Comparison of ENCODE assay signal across 19 cellular contexts in genomic region chr13:59120297-59120843, GRCh38.
"Had no signal": no experiment of that assay in that cellular context is flagged by ENCODE, and none has a peak within 500 bp of the region (broad histone marks: within the 10 kb centered on the region; RNA-seq: fewer than 3 reads in every experiment).

No MANE protein-coding gene starts in this region.

- H3K27me3 Mint-ChIP-seq: activated CD4-positive, alpha-beta T cell treated with anti-CD3 and anti-CD28 coated beads, Interleukin-2, amount 10 ng/mL, durations not matched to agents 24 days and 14 days; activated naive CD8-positive, alpha-beta T cell treated with anti-CD3 and anti-CD28 coated beads for 36 hours; naive B cell; stimulated activated memory B cell treated with anti-CD40 and anti-IgM and Interleukin-4, amounts not matched to agents 10 μg/mL and 1 μg/mL and 100 μg/mL, for 72 hours had no signal

- H3K36me3 ChIP-seq: brain microvascular endothelial cell, esophagus squamous epithelium, gastroesophageal sphincter, neural progenitor cell had no signal

- H3K9ac ChIP-seq: neural progenitor cell, parathyroid adenoma had no signal

- H3K9me3 ChIP-seq: esophagus squamous epithelium, gastroesophageal sphincter had no signal

- H3K4me1 Mint-ChIP-seq: activated CD4-positive, alpha-beta T cell treated with anti-CD3 and anti-CD28 coated beads, Interleukin-2, amount 10 ng/mL, durations not matched to agents 24 days and 14 days; activated naive CD8-positive, alpha-beta T cell treated with anti-CD3 and anti-CD28 coated beads for 36 hours; naive B cell; stimulated activated memory B cell treated with anti-CD40 and anti-IgM and Interleukin-4, amounts not matched to agents 10 μg/mL and 1 μg/mL and 100 μg/mL, for 72 hours had no signal

- DNase-seq: activated CD4-positive, alpha-beta T cell treated with anti-CD3 and anti-CD28 coated beads, Interleukin-2, amount 10 ng/mL, durations not matched to agents 24 days and 14 days; activated CD4-positive, CD25-positive, alpha-beta regulatory T cell; activated CD8-positive, alpha-beta memory T cell treated with anti-CD3 and anti-CD28 coated beads, Interleukin-2, amount 50 U/mL, for 48 hours; activated naive CD8-positive, alpha-beta T cell treated with anti-CD3 and anti-CD28 coated beads for 36 hours; activated T-cell treated with anti-CD3 and anti-CD28 coated beads, Interleukin-2, amount 50 U/mL, for 72 hours; brain microvascular endothelial cell; cortex of kidney; effector CD4-positive, alpha-beta T cell; esophagus squamous epithelium; left colon; naive B cell; retina; stimulated activated CD4-positive, alpha-beta T cell treated with anti-CD3 and anti-CD28 coated beads, Interleukin-2, amount 100 ng/mL, for 48 hours; T-helper 2 cell had no signal

- H3K4me1 ChIP-seq: esophagus squamous epithelium, neural progenitor cell, parathyroid adenoma had no signal

- H3K4me3 ChIP-seq: esophagus squamous epithelium, gastroesophageal sphincter, lung, neural progenitor cell had no signal

- H3K4me2 ChIP-seq: neural progenitor cell had no signal

- H3K4me3 Mint-ChIP-seq: activated CD4-positive, alpha-beta T cell treated with anti-CD3 and anti-CD28 coated beads, Interleukin-2, amount 10 ng/mL, durations not matched to agents 24 days and 14 days; activated naive CD8-positive, alpha-beta T cell treated with anti-CD3 and anti-CD28 coated beads for 36 hours; activated T-cell treated with anti-CD3 and anti-CD28 coated beads, Interleukin-2, amount 50 U/mL, for 72 hours; naive B cell; neural progenitor cell; stimulated activated memory B cell treated with anti-CD40 and anti-IgM and Interleukin-4, amounts not matched to agents 10 μg/mL and 1 μg/mL and 100 μg/mL, for 72 hours had no signal

- H2AFZ ChIP-seq: neural progenitor cell, parathyroid adenoma had no signal

- H3K27ac Mint-ChIP-seq: activated CD4-positive, alpha-beta T cell treated with anti-CD3 and anti-CD28 coated beads, Interleukin-2, amount 10 ng/mL, durations not matched to agents 24 days and 14 days; activated naive CD8-positive, alpha-beta T cell treated with anti-CD3 and anti-CD28 coated beads for 36 hours; activated T-cell treated with anti-CD3 and anti-CD28 coated beads, Interleukin-2, amount 50 U/mL, for 72 hours; naive B cell; neural progenitor cell; stimulated activated memory B cell treated with anti-CD40 and anti-IgM and Interleukin-4, amounts not matched to agents 10 μg/mL and 1 μg/mL and 100 μg/mL, for 72 hours had no signal

- H3K27me3 ChIP-seq: brain microvascular endothelial cell, esophagus squamous epithelium, gastroesophageal sphincter, neural progenitor cell had no signal

- H3K9me3 Mint-ChIP-seq: activated CD4-positive, alpha-beta T cell treated with anti-CD3 and anti-CD28 coated beads, Interleukin-2, amount 10 ng/mL, durations not matched to agents 24 days and 14 days; activated naive CD8-positive, alpha-beta T cell treated with anti-CD3 and anti-CD28 coated beads for 36 hours; neural progenitor cell had no signal

- H3K36me3 Mint-ChIP-seq: activated naive CD8-positive, alpha-beta T cell treated with anti-CD3 and anti-CD28 coated beads for 36 hours; naive B cell; neural progenitor cell; stimulated activated memory B cell treated with anti-CD40 and anti-IgM and Interleukin-4, amounts not matched to agents 10 μg/mL and 1 μg/mL and 100 μg/mL, for 72 hours had no signal

- H3K27ac ChIP-seq: brain microvascular endothelial cell, esophagus squamous epithelium, gastroesophageal sphincter, neural progenitor cell, parathyroid adenoma had no signal
